Comparison of ENCODE assay signal across 26 cellular contexts in the genomic region with DNA sequence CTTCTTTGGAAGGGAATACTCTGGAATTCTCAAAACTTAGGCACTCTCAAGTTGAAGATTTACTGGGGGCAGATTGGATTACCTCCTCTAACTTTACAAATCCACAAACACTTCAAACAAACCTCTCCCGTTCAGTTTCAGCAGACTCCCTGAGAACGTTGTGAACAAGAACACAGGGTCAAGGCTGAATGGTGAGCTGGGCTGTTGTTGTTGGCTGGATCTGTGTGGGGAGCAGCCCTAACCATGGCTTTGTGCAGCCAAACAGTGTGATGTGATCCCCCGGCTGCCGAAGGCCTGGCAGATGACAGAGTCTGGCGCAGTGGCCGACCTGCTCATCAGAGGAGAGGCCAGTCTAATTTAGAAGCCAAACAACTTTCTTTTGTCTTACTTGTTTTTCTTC.
DNase-seq lines count a peak whose midpoint lies in the region; ATAC-seq, FAIRE-seq and TF ChIP-seq lines count a peak whose summit lies in the region.
"Had no signal": no experiment of that assay in that cellular context is flagged by ENCODE, and none has a peak within 500 bp of the region (broad histone marks: within the 10 kb centered on the region; RNA-seq: fewer than 3 reads in every experiment).

No MANE protein-coding gene starts in this region.

- no peak overlapping the region for H3K4me3 ChIP-seq in lower leg skin (ENCODE audit: low read depth, poor library complexity, severe bottlenecking)
- H3K4me3 ChIP-seq: BLaER1, coronary artery, GM23338, sigmoid colon had no signal

- intact Hi-C loops in Right ventricle myocardium superior (cut with DNase I): no loop called here
- intact Hi-C loops in cardiac septum (cut with DNase I): no loop called here
- intact Hi-C loops in left cardiac atrium (cut with DNase I): no loop called here
- intact Hi-C loops in posterior vena cava (cut with DNase I): no loop called here
- intact Hi-C loops in lower leg skin (cut with DNase I; ENCODE audit: low total_unique reads): no loop called here

- DNase-seq in Right ventricle myocardium superior (peak; percentile 47), cardiac septum (ENCODE audit: low spot score) (no peak), left cardiac atrium (peak; percentile 54), posterior vena cava (ENCODE audit: low spot score) (peak; percentile 88), lower leg skin (ENCODE audit: low spot score in 2 of 2) (no peak), AG08395 (ENCODE audit: low spot score) (no peak), frontal cortex (ENCODE audit: low spot score in 2 of 2) (no peak)
- DNase-seq: activated CD4-positive, alpha-beta T cell treated with anti-CD3 and anti-CD28 coated beads, Interleukin-2, amount 50 U/mL, for 1 hour; activated CD8-positive, alpha-beta memory T cell treated with anti-CD3 and anti-CD28 coated beads, Interleukin-2, amount 50 U/mL, for 4 hours; amniotic stem cell; Calu3; EL; foreskin keratinocyte; kidney glomerular epithelial cell; NCI-H1436; NCI-H748 treated with DMSO at 0.1 percent for 48 hours; SHP77; sigmoid colon; T-cell had no signal

- 86 to 88% methylated on average over 6 of the region's 6 CpGs for WGBS in lower leg skin, 2 donors

- TF ChIP-seq CTCF in lower leg skin (IDR thresholded peaks at IDR 0.05): no peak

- no peak for FAIRE-seq in frontal cortex (lab: Jason Lieb, UNC)
- FAIRE-seq: A204.1, endometrium, GM18507 had no signal

- TF ChIP-seq POLR2A in lower leg skin (IDR thresholded peaks at IDR 0.05): no peak

- no peak for ATAC-seq in Right ventricle myocardium superior (ENCODE audit: poor library complexity)
- peak; percentile 61 to 86 for ATAC-seq in left cardiac atrium
- no peak for ATAC-seq in HG02678 (IDR thresholded peaks at IDR 0.05; ENCODE audit: unreplicated experiment)
- ATAC-seq: foreskin keratinocyte, GM23338, T-cell had no signal

Comparison
In these comparisons a context has a peak if more than half of its experiments do, and no peak if none do; other contexts are left out.
1. ATAC-seq: peak in left cardiac atrium (2 of 2); none in Right ventricle myocardium superior (single experiment) and HG02678 (single experiment).
2. DNase-seq: peak in Right ventricle myocardium superior (single experiment), left cardiac atrium (single experiment) and posterior vena cava (single experiment); none in cardiac septum (single experiment), lower leg skin (0 of 2), AG08395 (single experiment) and frontal cortex (0 of 2).